ENCODE assay signal across 28 cellular contexts in the genomic region with DNA sequence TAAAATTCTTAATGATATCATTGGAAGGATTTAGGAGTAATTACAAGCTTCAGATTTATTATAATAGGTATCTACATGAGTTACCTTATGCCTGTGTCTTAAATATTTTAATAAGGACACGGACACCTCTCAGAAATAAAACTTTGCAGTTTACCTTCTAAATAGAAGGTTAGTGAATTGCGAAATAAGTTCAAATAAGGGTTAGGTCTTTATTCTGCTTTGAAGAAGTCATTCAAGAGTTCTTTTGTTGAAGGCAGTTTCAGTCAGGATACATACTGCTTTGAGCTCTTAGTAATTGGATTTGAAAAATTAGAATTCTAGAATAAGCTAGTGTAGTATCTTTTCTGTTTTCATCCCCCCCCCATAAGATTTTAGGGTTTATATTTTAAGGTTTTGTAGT.
"Had no signal": no experiment of that assay in that cellular context is flagged by ENCODE, and none has a peak within 500 bp of the region (broad histone marks: within the 10 kb centered on the region; RNA-seq: fewer than 3 reads in every experiment).

No MANE protein-coding gene starts in this region.

- H3K4me1 ChIP-seq: breast epithelium had no signal

- H3K4me3 ChIP-seq: breast epithelium, SJSA1 had no signal

- H3K27ac ChIP-seq: breast epithelium, SJSA1 had no signal

- H3K27me3 ChIP-seq: breast epithelium, SJSA1 had no signal

- H3K27me3 Mint-ChIP-seq: activated B cell treated with CpG ODN at 0.5 μM for 24 hours; activated CD4-positive, alpha-beta T cell treated with anti-CD3 and anti-CD28 coated beads, Interleukin-2, amount 10 ng/mL, durations not matched to agents 24 days and 14 days; activated CD8-positive, alpha-beta memory T cell treated with anti-CD3 and anti-CD28 coated beads, Interleukin-2, amount 10 ng/mL, durations not matched to agents 7 days and 5 days; activated naive CD8-positive, alpha-beta T cell treated with anti-CD3 and anti-CD28 coated beads, Interleukin-2, amount 10 ng/mL, durations not matched to agents 7 days and 5 days; activated T-cell treated with anti-CD3 and anti-CD28 coated beads, Interleukin-2, amount 50 U/mL, for 24 hours had no signal

- ATAC-seq: activated CD8-positive, alpha-beta memory T cell treated with anti-CD3 and anti-CD28 coated beads, Interleukin-2, amount 10 ng/mL, durations not matched to agents 7 days and 5 days; Right ventricle myocardium inferior; SK-N-SH treated with all-trans-retinoic acid at 6 μM for 48 hours had no signal

- H3K4me3 Mint-ChIP-seq: activated B cell treated with CpG ODN at 0.5 μM for 24 hours; activated CD4-positive, alpha-beta T cell treated with anti-CD3 and anti-CD28 coated beads, Interleukin-2, amount 10 ng/mL, durations not matched to agents 24 days and 14 days; activated CD8-positive, alpha-beta memory T cell treated with anti-CD3 and anti-CD28 coated beads, Interleukin-2, amount 10 ng/mL, durations not matched to agents 7 days and 5 days; activated naive CD8-positive, alpha-beta T cell treated with anti-CD3 and anti-CD28 coated beads, Interleukin-2, amount 10 ng/mL, durations not matched to agents 7 days and 5 days; activated T-cell treated with anti-CD3 and anti-CD28 coated beads, Interleukin-2, amount 50 U/mL, for 24 hours; T-helper 1 cell treated with Interleukin-12 subunit alpha and Interleukin-12 subunit beta and Interleukin-4 antibody, amounts not matched to agents 30 μg/mL and 1 μg/mL, for 36 hours had no signal

- DNase-seq: activated B cell treated with CpG ODN at 0.5 μM for 24 hours; activated CD4-positive, alpha-beta T cell treated with anti-CD3 and anti-CD28 coated beads for 1 hour; activated CD4-positive, alpha-beta T cell treated with anti-CD3 and anti-CD28 coated beads, Interleukin-2, amount 10 ng/mL, durations not matched to agents 24 days and 14 days; activated CD4-positive, alpha-beta T cell treated with anti-CD3 and anti-CD28 coated beads, Interleukin-2, amount 50 U/mL, for 48 hours; activated CD8-positive, alpha-beta memory T cell treated with anti-CD3 and anti-CD28 coated beads, Interleukin-2, amount 10 ng/mL, durations not matched to agents 7 days and 5 days; activated effector memory CD4-positive, alpha-beta T cell treated with anti-CD3 and anti-CD28 coated beads, Interleukin-2, amount 50 U/mL, for 16 hours; activated naive CD4-positive, alpha-beta T cell treated with Interleukin-2 at 50 U/mL for 16 hours; activated naive CD8-positive, alpha-beta T cell treated with anti-CD3 and anti-CD28 coated beads, Interleukin-2, amount 10 ng/mL, durations not matched to agents 7 days and 5 days; activated T-cell treated with anti-CD3 and anti-CD28 coated beads, Interleukin-2, amount 50 U/mL, for 24 hours; aorta; caudate nucleus; KG1; NCI-H1105; NCI-H1436; NCI-H1694 treated with DMSO at 0.1 percent for 48 hours; NCI-H2029 treated with DMSO at 0.1 percent for 48 hours; NCI-H345; NCI-H510A; NCI-H526 treated with DMSO at 0.1 percent for 48 hours; NCI-H82; RPMI8226; SW 1271; T1000 had no signal

- H3K27ac Mint-ChIP-seq: activated B cell treated with CpG ODN at 0.5 μM for 24 hours; activated CD4-positive, alpha-beta T cell treated with anti-CD3 and anti-CD28 coated beads, Interleukin-2, amount 10 ng/mL, durations not matched to agents 24 days and 14 days; activated CD8-positive, alpha-beta memory T cell treated with anti-CD3 and anti-CD28 coated beads, Interleukin-2, amount 10 ng/mL, durations not matched to agents 7 days and 5 days; activated naive CD8-positive, alpha-beta T cell treated with anti-CD3 and anti-CD28 coated beads, Interleukin-2, amount 10 ng/mL, durations not matched to agents 7 days and 5 days; activated T-cell treated with anti-CD3 and anti-CD28 coated beads, Interleukin-2, amount 50 U/mL, for 24 hours; T-helper 1 cell treated with Interleukin-12 subunit alpha and Interleukin-12 subunit beta and Interleukin-4 antibody, amounts not matched to agents 30 μg/mL and 1 μg/mL, for 36 hours had no signal

- H3K4me1 Mint-ChIP-seq: activated B cell treated with CpG ODN at 0.5 μM for 24 hours; activated CD8-positive, alpha-beta memory T cell treated with anti-CD3 and anti-CD28 coated beads, Interleukin-2, amount 10 ng/mL, durations not matched to agents 7 days and 5 days had no signal

- H3K9me3 ChIP-seq: breast epithelium, SJSA1 had no signal

- H3K9me3 Mint-ChIP-seq: activated B cell treated with CpG ODN at 0.5 μM for 24 hours; activated naive CD8-positive, alpha-beta T cell treated with anti-CD3 and anti-CD28 coated beads, Interleukin-2, amount 10 ng/mL, durations not matched to agents 7 days and 5 days; activated T-cell treated with anti-CD3 and anti-CD28 coated beads, Interleukin-2, amount 50 U/mL, for 24 hours; T-helper 1 cell treated with Interleukin-12 subunit alpha and Interleukin-12 subunit beta and Interleukin-4 antibody, amounts not matched to agents 30 μg/mL and 1 μg/mL, for 36 hours had no signal
